8 cellular contexts compared by ENCODE assay signal in genomic region chr7:102363549-102364393, GRCh38. TPM values are rescaled to one million over a fixed set of nuclear protein-coding genes. Genes with fewer than 3 reads are reported as not detected.
DNase-seq lines count a peak whose midpoint lies in the region; ATAC-seq and TF ChIP-seq lines count a peak whose summit lies in the region.
"Not testable (repeated sequence)": the region's sequence is repeated elsewhere in the genome, so short reads cannot be mapped to it uniquely, and the experiment has no call there.

No MANE protein-coding gene starts in this region.

- H3K4me1 Mint-ChIP-seq in HFFc6 (ENCODE audit: low read depth): not testable (repeated sequence)

- peak; percentile 98 for DNase-seq in HFFc6
- peak; percentile 100 for DNase-seq in NAMALWA (ENCODE audit: low spot score)
- DNase-seq in SK-MEL-5 (ENCODE audit: low read depth, low spot score): peak; percentile 100
- peak; percentile 93 for DNase-seq in activated naive CD4-positive, alpha-beta T cell treated with anti-CD3 and anti-CD28 coated beads, Interleukin-2, amount 50 U/mL, for 16 hours
- DNase-seq in glomerular visceral epithelial cell (ENCODE audit: extremely low spot score): peak; percentile 98
- DNase-seq in omental fat pad (ENCODE audit: low spot score): peak; percentile 71
- peak; percentile 87 for DNase-seq in thoracic aorta (ENCODE audit: low spot score)

- peak overlapping the region; percentile 66 for H3K4me3 ChIP-seq in GM08714 (ENCODE audit: low read length)
- H3K4me3 ChIP-seq in thoracic aorta: peak overlapping the region; percentile 94

- H3K9me3 Mint-ChIP-seq in HFFc6: not testable (repeated sequence)

- not testable (repeated sequence) for H3K9me3 ChIP-seq in thoracic aorta

- in situ Hi-C loops in SK-MEL-5 (cut with HindIII; ENCODE audit: low pct_unique_long_range_greater_than_20kb, low sequenced_read_pairs): not testable (repeated sequence)

- ATAC-seq in omental fat pad (ENCODE audit: low FRiP score) (peak; percentile 100), thoracic aorta (ENCODE audit: insufficient number of reproducible peaks, low FRiP score, low read depth) (peak; percentile 100)

- H3K27ac Mint-ChIP-seq in HFFc6: peak overlapping the region; percentile 91

- peak overlapping the region; percentile 96 for H3K4me3 Mint-ChIP-seq in HFFc6

- peak; percentile 41; the same call in 1 of the 2 replicates for TF ChIP-seq CTCF in HFFc6 (IDR thresholded peaks at IDR 0.05)
- not testable (repeated sequence) for TF ChIP-seq CTCF in omental fat pad (IDR thresholded peaks at IDR 0.05); thoracic aorta (IDR thresholded peaks at IDR 0.05)

- H3K27ac ChIP-seq in thoracic aorta: peak overlapping the region; percentile 89 to 92

- H3K36me3 Mint-ChIP-seq in HFFc6 (ENCODE audit: low read depth): not testable (repeated sequence)

- H3K27me3 ChIP-seq in thoracic aorta (replicated peaks; ENCODE audit: insufficient read depth): not testable (repeated sequence)

- H3K4me1 ChIP-seq in thoracic aorta (ENCODE audit: control insufficient read depth in 1 of 2, low read depth in 2 of 2): not testable (repeated sequence)

- H3K36me3 ChIP-seq in thoracic aorta: not testable (repeated sequence)

- H3K27me3 Mint-ChIP-seq in HFFc6 (ENCODE audit: insufficient read depth): not testable (repeated sequence)

RNA-seq across cellular contexts. Expression of gene SPDYE6, which starts 7.5 kb away (rescaled TPM):
- not detected for total RNA-seq in HFFc6 (2021; fragmentation: NEBNext Ultra II Directional; extraction: Animal tissue kit (Norgen Biotek cat#: 25700))
- total RNA-seq in SK-MEL-5 (2014; rRNA removed; shearing (Covaris generic)): not detected in 2 replicates
- polyA plus RNA-seq in SK-MEL-5 (2015; cell fraction: cytosol; rRNA removed): not detected in 2 replicates
- polyA plus RNA-seq in SK-MEL-5 (2015; cell fraction: nucleus; rRNA removed): not detected in 2 replicates
- not detected for total RNA-seq in omental fat pad
- not detected for total RNA-seq in thoracic aorta

RNA-seq across cellular contexts. Expression of gene PRKRIP1, which starts 32.4 kb away (rescaled TPM):
- total RNA-seq in HFFc6 (2021; fragmentation: NEBNext Ultra II Directional; extraction: Animal tissue kit (Norgen Biotek cat#: 25700)): 10 to 100 TPM; 18.8 to 24.7 (median 20.4) TPM
- 25.8 and 25.9 TPM in 2 replicates for total RNA-seq in SK-MEL-5 (2014; rRNA removed; shearing (Covaris generic))
- 30.5 and 32.9 TPM in 2 replicates for polyA plus RNA-seq in SK-MEL-5 (2015; cell fraction: cytosol; rRNA removed)
- 118 and 121 TPM in 2 replicates for polyA plus RNA-seq in SK-MEL-5 (2015; cell fraction: nucleus; rRNA removed)
- total RNA-seq in omental fat pad (10 to 100 TPM; 15.6 to 29.9 (median 20.2) TPM), thoracic aorta (10 to 100 TPM; 47.0 to 80.4 TPM)

Comparison
In these comparisons a context has a peak if more than half of its experiments do, and no peak if none do; other contexts are left out.
1. Peak in every context shown above with its lines: DNase-seq, ATAC-seq, H3K4me3 ChIP-seq and H3K27ac ChIP-seq.